Comparison of ENCODE assay signal across 8 cellular contexts in genomic region chr14:34872822-34873590, GRCh38. TPM values are rescaled to one million over a fixed set of nuclear protein-coding genes. Genes with fewer than 3 reads are reported as not detected.
DNase-seq lines count a peak whose midpoint lies in the region; ATAC-seq lines count a peak whose summit lies in the region.

No MANE protein-coding gene starts in this region.

- peak overlapping the region; percentile 92 to 100 for H3K4me3 Mint-ChIP-seq in effector memory CD8-positive, alpha-beta T cell
- peak overlapping the region; percentile 92 to 100 (median 95) for H3K4me3 Mint-ChIP-seq in naive thymus-derived CD8-positive, alpha-beta T cell

- H3K27ac Mint-ChIP-seq in effector memory CD8-positive, alpha-beta T cell = peak overlapping the region; percentile 99 to 100
- peak overlapping the region; percentile 90 to 99 (median 98) for H3K27ac Mint-ChIP-seq in naive thymus-derived CD8-positive, alpha-beta T cell

- peaks cover 42% of the 10 kb centered on the region for H3K36me3 ChIP-seq in BLaER1

- POLR2A ChIA-PET in naive thymus-derived CD8-positive, alpha-beta T cell (lab: Charles Lee) = interaction anchor here (0.6 to 4.0 kb wide), 24 partner anchors 9 to 532 kb away, joined by 3 to 82 read pairs (median 4); partner anchors contain the start of genes CFL2, FAM177A1, NFKBIA and PPP2R3C

- H3K27ac ChIP-seq in BLaER1 = peak overlapping the region; percentile 99

- H3K9me3 ChIP-seq in BLaER1 = no peaks in the 10 kb centered on the region

- no peaks in the 10 kb centered on the region for H3K9me3 Mint-ChIP-seq in effector memory CD8-positive, alpha-beta T cell
- peaks cover 0 to 2% (median 0%) of the 10 kb centered on the region in 9 donors for H3K9me3 Mint-ChIP-seq in naive thymus-derived CD8-positive, alpha-beta T cell

- H3K9ac ChIP-seq in BLaER1 = peak overlapping the region; percentile 98

- peaks cover 52% of the 10 kb centered on the region for H4K20me1 ChIP-seq in BLaER1

- peak overlapping the region; percentile 90 for H3K4me2 ChIP-seq in BLaER1

- H3K4me1 Mint-ChIP-seq in effector memory CD8-positive, alpha-beta T cell (ENCODE audit: low read depth in 2 of 2) = peaks cover 25 to 52% of the 10 kb centered on the region in 2 donors
- H3K4me1 Mint-ChIP-seq in naive thymus-derived CD8-positive, alpha-beta T cell = peaks cover 26 to 60% (median 49%) of the 10 kb centered on the region in 4 donors

- H3K27me3 Mint-ChIP-seq in effector memory CD8-positive, alpha-beta T cell = no peaks in the 10 kb centered on the region
- no peaks in the 10 kb centered on the region for H3K27me3 Mint-ChIP-seq in naive thymus-derived CD8-positive, alpha-beta T cell

- intact Hi-C loops in posterior vena cava (cut with DNase I) = loop anchor here in 1 of 2 donors (10.0 kb wide), 1 partner anchor 112 kb away; the partner anchor contains the start of gene SRP54

- peaks cover 46% of the 10 kb centered on the region for H3K36me3 Mint-ChIP-seq in effector memory CD8-positive, alpha-beta T cell (ENCODE audit: insufficient read depth)
- peaks cover 0 to 21% (median 4%) of the 10 kb centered on the region in 3 donors for H3K36me3 Mint-ChIP-seq in naive thymus-derived CD8-positive, alpha-beta T cell

- ATAC-seq in GM18511 (IDR thresholded peaks at IDR 0.05; ENCODE audit: unreplicated experiment) (peak; percentile 15), HG03280 (IDR thresholded peaks at IDR 0.05; ENCODE audit: unreplicated experiment) (peak; percentile 8)
- ATAC-seq in effector memory CD8-positive, alpha-beta T cell (replicated peaks) = peak; percentile 2
- ATAC-seq in naive thymus-derived CD8-positive, alpha-beta T cell = peak; percentile 32 to 36

- peak overlapping the region; percentile 88 for H3K4me3 ChIP-seq in BLaER1

- peaks cover 53% of the 10 kb centered on the region for H3K4me1 ChIP-seq in BLaER1

- DNase-seq in RPMI7951 (ENCODE audit: low read depth) (peak; percentile 2), NCI-H226 (no peak), posterior vena cava (ENCODE audit: low spot score) (no peak)
- no peak for DNase-seq in effector memory CD8-positive, alpha-beta T cell
- peak in 3 of 10 donors; percentile 7 to 34 (median 28) for DNase-seq in naive thymus-derived CD8-positive, alpha-beta T cell

- H3K27me3 ChIP-seq in BLaER1 = no peaks in the 10 kb centered on the region

RNA-seq across cellular contexts. Expression of gene BAZ1A, which starts 2.2 kb away (rescaled TPM):
- 24.0 and 26.4 TPM in 2 replicates for total RNA-seq in RPMI7951 (2014; rRNA removed; shearing (Covaris generic))
- total RNA-seq in naive thymus-derived CD8-positive, alpha-beta T cell = 10 to 100 TPM; 44.5 to 47.5 TPM
- polyA plus RNA-seq in naive thymus-derived CD8-positive, alpha-beta T cell = 10 to 100 TPM in 1 of 3 donors, 1 to 10 TPM in 2; 8.5 to 10.7 (median 9.1) TPM
- 10 to 100 TPM; 17.3 to 31.6 TPM for total RNA-seq in posterior vena cava
